Comparison of ENCODE assay signal across 9 cellular contexts in genomic region chr2:39780825-39781600, GRCh38. TPM values are rescaled to one million over a fixed set of nuclear protein-coding genes. Genes with fewer than 3 reads are reported as not detected.
DNase-seq lines count a peak whose midpoint lies in the region; ATAC-seq, FAIRE-seq and TF ChIP-seq lines count a peak whose summit lies in the region.
"Had no signal": no experiment of that assay in that cellular context is flagged by ENCODE, and none has a peak within 500 bp of the region (broad histone marks: within the 10 kb centered on the region; RNA-seq: fewer than 3 reads in every experiment).

No MANE protein-coding gene starts in this region.

- H3K27me3 ChIP-seq in endodermal cell (ENCODE audit: control insufficient read depth, insufficient read depth, low read length, poor library complexity, severe bottlenecking) (no peaks in the 10 kb centered on the region), BE2C (no peaks in the 10 kb centered on the region), gastroesophageal sphincter (no peaks in the 10 kb centered on the region)
- H3K27me3 ChIP-seq: gastrocnemius medialis had no signal

- peaks cover 8% of the 10 kb centered on the region for H3K9me3 ChIP-seq in endodermal cell (ENCODE audit: control insufficient read depth, low read length)
- H3K9me3 ChIP-seq in BE2C = peaks cover 3% of the 10 kb centered on the region; the same call in 1 of the 2 replicates
- H3K9me3 ChIP-seq in gastroesophageal sphincter = no peaks in the 10 kb centered on the region
- H3K9me3 ChIP-seq: gastrocnemius medialis had no signal

- 92% methylated on average over 11 to 14 of the region's 14 CpGs for WGBS in endodermal cell (ENCODE audit: insufficient coverage in 1 of 2, insufficient read length in 1 of 2), 2 experiments
- 62 to 67% methylated on average over 7 to 14 of the region's 14 CpGs for WGBS in gastroesophageal sphincter (ENCODE audit: low coverage in 1 of 2), 2 donors

- no peak for ATAC-seq in gastroesophageal sphincter
- ATAC-seq: gastrocnemius medialis had no signal

- peaks cover 8% of the 10 kb centered on the region for H3K36me3 ChIP-seq in endodermal cell (ENCODE audit: control insufficient read depth, insufficient read depth, low read length)
- H3K36me3 ChIP-seq in BE2C = peaks cover 11% of the 10 kb centered on the region
- no peaks in the 10 kb centered on the region for H3K36me3 ChIP-seq in gastroesophageal sphincter
- H3K36me3 ChIP-seq: gastrocnemius medialis had no signal

- H3K4me3 ChIP-seq in endodermal cell (ENCODE audit: low read length) = no peak overlapping the region
- no peak overlapping the region for H3K4me3 ChIP-seq in BE2C (ENCODE audit: low read depth, low read length)
- no peak overlapping the region for H3K4me3 ChIP-seq in gastroesophageal sphincter
- H3K4me3 ChIP-seq: gastrocnemius medialis had no signal

- H3K4me1 ChIP-seq in endodermal cell (ENCODE audit: control insufficient read depth, insufficient read depth, low read length) = peaks cover 2% of the 10 kb centered on the region
- H3K4me1 ChIP-seq in BE2C = no peaks in the 10 kb centered on the region; the same call in 1 of the 2 replicates
- peaks cover 5 to 27% (median 8%) of the 10 kb centered on the region in 3 donors for H3K4me1 ChIP-seq in gastroesophageal sphincter

- no peak overlapping the region for H3K27ac Mint-ChIP-seq in endodermal cell

- no peak for TF ChIP-seq CTCF in endodermal cell (conservative IDR thresholded peaks at IDR 0.05)
- TF ChIP-seq CTCF in BE2C (IDR thresholded peaks at IDR 0.05; ENCODE audit: low read depth, low read length) = no peak
- no peak for TF ChIP-seq CTCF in gastroesophageal sphincter (IDR thresholded peaks at IDR 0.05)

- peaks cover 16% of the 10 kb centered on the region for H3K4me1 Mint-ChIP-seq in endodermal cell

- no peaks in the 10 kb centered on the region for H3K27me3 Mint-ChIP-seq in endodermal cell (ENCODE audit: insufficient read depth)

- TF ChIP-seq POLR2A in gastroesophageal sphincter (IDR thresholded peaks at IDR 0.05) = no peak

- H3K9me3 Mint-ChIP-seq in endodermal cell = peaks cover 3% of the 10 kb centered on the region

- H3K36me3 Mint-ChIP-seq in endodermal cell (ENCODE audit: low read depth) = peaks cover 9% of the 10 kb centered on the region

- FAIRE-seq in GM19239 (lab: Jason Lieb, UNC) = no peak

- TF ChIP-seq EP300 in gastroesophageal sphincter (IDR thresholded peaks at IDR 0.05) = no peak

- H3K27ac ChIP-seq in endodermal cell (ENCODE audit: low read depth, low read length) (no peak overlapping the region), gastroesophageal sphincter (no peak overlapping the region)

- DNase-seq in GDM1 (lab: John Stamatoyannopoulos, UW) (peak; percentile 28), NCI-H226 (peak; percentile 15), endodermal cell (peak; percentile 43), retina (peak; percentile 10), BE2C (no peak), GM19239 (ENCODE audit: insufficient read length, low spot score) (no peak)
- DNase-seq: gastrocnemius medialis, NCI-H748 treated with DMSO at 0.1 percent for 48 hours had no signal

- H3K4me3 Mint-ChIP-seq in endodermal cell = no peak overlapping the region

- no peak overlapping the region for H3K9ac ChIP-seq in endodermal cell (ENCODE audit: extremely low read depth, low read length, poor library complexity, severe bottlenecking)

RNA-seq across cellular contexts. Expression of gene THUMPD2, which starts 2.0 kb away (rescaled TPM):
- 10 to 100 TPM; 11.3 to 13.6 TPM for total RNA-seq in endodermal cell
- polyA plus RNA-seq in endodermal cell (2013, experiment 1 of 2) = 14.2 TPM
- polyA plus RNA-seq in endodermal cell (2013, experiment 2 of 2) = 11.5 TPM
- polyA plus RNA-seq in BE2C (2012; ENCODE audit: insufficient read depth, insufficient read length, low read depth) = 18.2 TPM
- total RNA-seq in gastroesophageal sphincter = 10 to 100 TPM in 2 of 4 donors, 1 to 10 TPM in 2; 9.3 to 60.1 (median 13.6) TPM

Comparison
In these comparisons a context has a peak if more than half of its experiments do, and no peak if none do; other contexts are left out.
1. DNase-seq: peak in GDM1 (single experiment), NCI-H226 (single experiment), endodermal cell (single experiment) and retina (single experiment); none in BE2C (single experiment) and GM19239 (single experiment).